ENCODE assay signal across 18 cellular contexts in the genomic region with DNA sequence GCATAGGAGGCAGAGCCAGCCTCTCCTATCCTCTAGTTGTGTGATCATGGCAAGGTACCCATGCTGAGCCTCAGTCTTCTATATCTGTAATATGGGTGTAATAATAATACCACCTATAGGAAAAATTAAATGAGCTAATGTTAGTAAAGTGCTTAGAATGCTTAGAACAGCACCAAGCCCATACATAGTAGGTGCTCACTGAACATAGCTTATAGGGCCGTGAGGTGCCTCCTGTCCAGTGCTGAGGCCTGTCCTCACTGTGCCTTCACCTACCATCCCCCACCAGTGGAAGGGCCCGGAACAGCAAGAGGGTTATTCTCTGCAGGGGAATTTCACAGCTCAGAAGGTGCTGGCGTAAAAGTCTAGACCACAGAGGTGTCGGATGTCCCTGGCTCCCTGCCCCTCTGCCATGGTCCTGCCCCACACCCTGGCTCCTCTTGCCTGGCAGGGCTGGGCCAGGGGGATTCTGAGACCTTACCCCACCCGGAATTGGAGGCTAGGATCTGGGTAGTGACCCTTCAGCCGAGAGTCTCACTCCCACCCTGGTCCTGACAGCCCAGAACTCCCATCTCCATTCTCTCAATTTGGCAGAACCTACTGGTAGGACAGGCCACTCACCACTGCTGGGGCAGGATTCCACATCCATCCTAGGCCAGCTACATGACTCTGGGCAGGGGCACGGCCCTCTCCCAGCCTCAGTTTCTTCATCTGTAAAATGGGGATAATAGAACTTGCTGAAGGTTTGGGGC. TPM values are rescaled to one million over a fixed set of nuclear protein-coding genes. Genes with fewer than 3 reads are reported as not detected.
DNase-seq lines count a peak whose midpoint lies in the region; ATAC-seq, FAIRE-seq and TF ChIP-seq lines count a peak whose summit lies in the region.
"Had no signal": no experiment of that assay in that cellular context is flagged by ENCODE, and none has a peak within 500 bp of the region (broad histone marks: within the 10 kb centered on the region; RNA-seq: fewer than 3 reads in every experiment).

No MANE protein-coding gene starts in this region.

- TF ChIP-seq POLR2A in endothelial cell of umbilical vein (IDR thresholded peaks at IDR 0.05; ENCODE audit: low read depth, low read length): peak; percentile 21

- H3K9ac ChIP-seq in endothelial cell of umbilical vein (replicated peaks; ENCODE audit: extremely low read depth, insufficient read depth, low read length): no peak overlapping the region
- H3K9ac ChIP-seq in skeletal muscle tissue (ENCODE audit: low read depth in 1 of 3, low read length in 3 of 3): peak overlapping the region in 2 of 3 donors; percentile 10 to 45

- no peak for FAIRE-seq in endothelial cell of umbilical vein (lab: Jason Lieb, UNC)
- FAIRE-seq: bronchial epithelial cell had no signal

- no peaks in the 10 kb centered on the region for H4K20me1 ChIP-seq in endothelial cell of umbilical vein (replicated peaks; ENCODE audit: control insufficient read depth, extremely low read depth, insufficient read depth, low read length)

- no peak overlapping the region for H2AFZ ChIP-seq in endothelial cell of umbilical vein (ENCODE audit: low read depth, low read length)
- H2AFZ ChIP-seq: PC-9 had no signal

- peak overlapping the region; percentile 35 for H3K4me3 Mint-ChIP-seq in activated naive CD8-positive, alpha-beta T cell
- H3K4me3 Mint-ChIP-seq in activated naive CD8-positive, alpha-beta T cell treated with anti-CD3 and anti-CD28 coated beads, Interleukin-2, amount 50 U/mL, for 24 hours: no peak overlapping the region
- H3K4me3 Mint-ChIP-seq in activated naive CD4-positive, alpha-beta T cell treated with anti-CD3 and anti-CD28 coated beads, Interleukin-2, amount 10 ng/mL, durations not matched to agents 7 days and 5 days: no peak overlapping the region
- H3K4me3 Mint-ChIP-seq: activated T-helper 17 cell treated with anti-CD3 and anti-CD28 coated beads, Interleukin-2, amount 50 U/mL, for 72 hours; HFFc6; T-helper 1 cell treated with Interleukin-12 subunit alpha and Interleukin-12 subunit beta and Interleukin-4 antibody, amounts not matched to agents 30 μg/mL and 1 μg/mL, for 36 hours had no signal

- dilution Hi-C loops in endothelial cell of umbilical vein (cut with MboI; ENCODE audit: extremely low pct_ligation_motif_present, low sequenced_read_pairs): no loop called here

- H3K27ac ChIP-seq in endothelial cell of umbilical vein (ENCODE audit: insufficient read depth, low read depth, low read length): no peak overlapping the region
- H3K27ac ChIP-seq in skeletal muscle tissue (ENCODE audit: low read depth, low read length): peak overlapping the region; percentile 49
- H3K27ac ChIP-seq: left ventricle myocardium inferior, PC-9, transverse colon had no signal

- intact Hi-C loops in endothelial cell of umbilical vein (cut with micrococcal nuclease): no loop called here

- POLR2A ChIA-PET in endothelial cell of umbilical vein (lab: Charles Lee): interaction anchor here (0.6 kb wide), 1 partner anchor 15 kb away, joined by 3 read pairs; no protein-coding TSS in a partner anchor

- H3K9me3 ChIP-seq in endothelial cell of umbilical vein (replicated peaks; ENCODE audit: control insufficient read depth, insufficient read depth, low read length) (no peaks in the 10 kb centered on the region), skeletal muscle tissue (ENCODE audit: control insufficient read depth in 3 of 3, low read length in 3 of 3) (no peaks in the 10 kb centered on the region)
- H3K9me3 ChIP-seq: left ventricle myocardium inferior, transverse colon had no signal

- H3K27ac Mint-ChIP-seq in activated naive CD8-positive, alpha-beta T cell: no peak overlapping the region
- H3K27ac Mint-ChIP-seq in activated naive CD8-positive, alpha-beta T cell treated with anti-CD3 and anti-CD28 coated beads, Interleukin-2, amount 50 U/mL, for 24 hours: no peak overlapping the region
- H3K27ac Mint-ChIP-seq in activated naive CD4-positive, alpha-beta T cell treated with anti-CD3 and anti-CD28 coated beads, Interleukin-2, amount 10 ng/mL, durations not matched to agents 7 days and 5 days: no peak overlapping the region
- H3K27ac Mint-ChIP-seq: activated T-helper 17 cell treated with anti-CD3 and anti-CD28 coated beads, Interleukin-2, amount 50 U/mL, for 72 hours; HFFc6; T-helper 1 cell treated with Interleukin-12 subunit alpha and Interleukin-12 subunit beta and Interleukin-4 antibody, amounts not matched to agents 30 μg/mL and 1 μg/mL, for 36 hours had no signal

- H3K4me2 ChIP-seq in endothelial cell of umbilical vein (ENCODE audit: insufficient read depth, low read length): no peak overlapping the region
- H3K4me2 ChIP-seq: PC-9 had no signal

- no peaks in the 10 kb centered on the region for H3K9me3 Mint-ChIP-seq in activated naive CD8-positive, alpha-beta T cell (ENCODE audit: low read depth)
- H3K9me3 Mint-ChIP-seq in activated naive CD8-positive, alpha-beta T cell treated with anti-CD3 and anti-CD28 coated beads, Interleukin-2, amount 50 U/mL, for 24 hours: no peaks in the 10 kb centered on the region
- no peaks in the 10 kb centered on the region for H3K9me3 Mint-ChIP-seq in activated naive CD4-positive, alpha-beta T cell treated with anti-CD3 and anti-CD28 coated beads, Interleukin-2, amount 10 ng/mL, durations not matched to agents 7 days and 5 days
- H3K9me3 Mint-ChIP-seq: activated T-helper 17 cell treated with anti-CD3 and anti-CD28 coated beads, Interleukin-2, amount 50 U/mL, for 72 hours; HFFc6; T-helper 1 cell treated with Interleukin-12 subunit alpha and Interleukin-12 subunit beta and Interleukin-4 antibody, amounts not matched to agents 30 μg/mL and 1 μg/mL, for 36 hours had no signal

- TSS peak; percentile 10 for BruUV-seq in endothelial cell of umbilical vein (replicated peaks; lab: Mats Ljungman, UMichigan)

- no peak for ATAC-seq in activated naive CD8-positive, alpha-beta T cell treated with anti-CD3 and anti-CD28 coated beads, Interleukin-2, amount 50 U/mL, for 24 hours
- ATAC-seq in HG03025 (IDR thresholded peaks at IDR 0.05; ENCODE audit: low FRiP score, unreplicated experiment): no peak
- ATAC-seq: activated T-helper 17 cell treated with anti-CD3 and anti-CD28 coated beads, Interleukin-2, amount 50 U/mL, for 72 hours had no signal

- H3K4me1 Mint-ChIP-seq in activated naive CD8-positive, alpha-beta T cell (ENCODE audit: low read depth): peaks cover 8% of the 10 kb centered on the region
- peaks cover 9% of the 10 kb centered on the region for H3K4me1 Mint-ChIP-seq in activated naive CD8-positive, alpha-beta T cell treated with anti-CD3 and anti-CD28 coated beads, Interleukin-2, amount 50 U/mL, for 24 hours
- H3K4me1 Mint-ChIP-seq in activated naive CD4-positive, alpha-beta T cell treated with anti-CD3 and anti-CD28 coated beads, Interleukin-2, amount 10 ng/mL, durations not matched to agents 7 days and 5 days: peaks cover 9% of the 10 kb centered on the region

- H3K4me1 ChIP-seq in endothelial cell of umbilical vein (ENCODE audit: control insufficient read depth, extremely low read depth, insufficient read depth, low read length): peaks cover 2% of the 10 kb centered on the region
- H3K4me1 ChIP-seq in skeletal muscle tissue (ENCODE audit: control insufficient read depth in 3 of 3, insufficient read depth in 3 of 3, low read length in 3 of 3): peaks cover 30 to 39% (median 32%) of the 10 kb centered on the region in 3 donors

- H3K36me3 ChIP-seq in endothelial cell of umbilical vein (ENCODE audit: control insufficient read depth in 2 of 2, extremely low read depth in 1 of 2, insufficient read depth in 2 of 2, low read length in 2 of 2) (peaks cover 3 to 39% of the 10 kb centered on the region in 2 experiments), skeletal muscle tissue (ENCODE audit: control insufficient read depth in 3 of 3, insufficient read depth in 3 of 3, low read length in 3 of 3) (peaks cover 23 to 37% (median 29%) of the 10 kb centered on the region in 3 donors)
- H3K36me3 ChIP-seq: transverse colon had no signal

- no peaks in the 10 kb centered on the region for H3K27me3 ChIP-seq in endothelial cell of umbilical vein (ENCODE audit: control insufficient read depth in 2 of 2, insufficient read depth in 2 of 2, low read length in 2 of 2)
- no peaks in the 10 kb centered on the region for H3K27me3 ChIP-seq in skeletal muscle tissue (ENCODE audit: control insufficient read depth in 3 of 3, insufficient read depth in 3 of 3, low read length in 3 of 3)

- H3K36me3 Mint-ChIP-seq in activated naive CD8-positive, alpha-beta T cell: peaks cover 3% of the 10 kb centered on the region
- H3K36me3 Mint-ChIP-seq in activated naive CD8-positive, alpha-beta T cell treated with anti-CD3 and anti-CD28 coated beads, Interleukin-2, amount 50 U/mL, for 24 hours (ENCODE audit: low read depth): peaks cover 28% of the 10 kb centered on the region
- H3K36me3 Mint-ChIP-seq in activated naive CD4-positive, alpha-beta T cell treated with anti-CD3 and anti-CD28 coated beads, Interleukin-2, amount 10 ng/mL, durations not matched to agents 7 days and 5 days: peaks cover 28% of the 10 kb centered on the region

- TF ChIP-seq CTCF in endothelial cell of umbilical vein (IDR thresholded peaks at IDR 0.05; ENCODE audit: extremely low read depth in 1 of 2, insufficient read depth in 1 of 2, low read depth in 1 of 2, low read length in 2 of 2): no peak

- no peaks in the 10 kb centered on the region for H3K9me1 ChIP-seq in endothelial cell of umbilical vein (replicated peaks; ENCODE audit: control insufficient read depth, extremely low read depth, insufficient read depth, low read length)

- no peak overlapping the region for H3K4me3 ChIP-seq in endothelial cell of umbilical vein (replicated peaks in 1 of 3; ENCODE audit: insufficient read depth in 1 of 3, low read depth in 1 of 3, low read length in 3 of 3)
- no peak overlapping the region for H3K4me3 ChIP-seq in skeletal muscle tissue (ENCODE audit: low read length in 3 of 3)
- H3K4me3 ChIP-seq: left ventricle myocardium inferior, PC-9, transverse colon had no signal

- H3K79me2 ChIP-seq in endothelial cell of umbilical vein (ENCODE audit: control insufficient read depth, insufficient read depth, low read length): no peaks in the 10 kb centered on the region

- CTCF ChIA-PET in endothelial cell of umbilical vein (lab: Charles Lee): interaction anchor here (0.7 to 2.0 kb wide), 3 partner anchors 10 to 56 kb away, joined by 3 to 8 read pairs (median 3); no protein-coding TSS in a partner anchor
- CTCF ChIA-PET in activated naive CD4-positive, alpha-beta T cell treated with anti-CD3 and anti-CD28 coated beads, Interleukin-2, amount 10 ng/mL, durations not matched to agents 7 days and 5 days (lab: Charles Lee): interaction anchor here (0.9 kb wide), 1 partner anchor 16 kb away, joined by 6 read pairs; no protein-coding TSS in a partner anchor

- H3K27me3 Mint-ChIP-seq in activated naive CD8-positive, alpha-beta T cell: peaks cover 4% of the 10 kb centered on the region
- peaks cover 18% of the 10 kb centered on the region for H3K27me3 Mint-ChIP-seq in activated naive CD8-positive, alpha-beta T cell treated with anti-CD3 and anti-CD28 coated beads, Interleukin-2, amount 50 U/mL, for 24 hours
- peaks cover 37% of the 10 kb centered on the region for H3K27me3 Mint-ChIP-seq in activated naive CD4-positive, alpha-beta T cell treated with anti-CD3 and anti-CD28 coated beads, Interleukin-2, amount 10 ng/mL, durations not matched to agents 7 days and 5 days

- DNase-seq in activated naive CD8-positive, alpha-beta T cell treated with anti-CD3 and anti-CD28 coated beads, Interleukin-2, amount 50 U/mL, for 24 hours: no peak
- peak; percentile 10 for DNase-seq in RKO (ENCODE audit: low spot score)
- no peak for DNase-seq in endothelial cell of umbilical vein (ENCODE audit: low read depth, low spot score)
- DNase-seq in AG08396 (ENCODE audit: low spot score): no peak
- DNase-seq in activated naive CD4-positive, alpha-beta T cell treated with anti-CD3 and anti-CD28 coated beads, Interleukin-2, amount 10 ng/mL, durations not matched to agents 7 days and 5 days: no peak
- DNase-seq: HFFc6, hypothalamus, left ventricle myocardium inferior, transverse colon had no signal

RNA-seq across cellular contexts. Expression of gene SCN1B, which starts 2.2 kb away (rescaled TPM):
- total RNA-seq in endothelial cell of umbilical vein: 14.2 and 15.8 TPM in 2 replicates
- polyA plus RNA-seq in endothelial cell of umbilical vein: 11.2 and 14.0 TPM in 2 replicates
- polyA plus RNA-seq in endothelial cell of umbilical vein (2011; cell fraction: cytosol; rRNA removed): 9.9 and 12.4 TPM in 2 replicates
- 16.8 and 18.5 TPM in 2 replicates for polyA plus RNA-seq in endothelial cell of umbilical vein (2011; cell fraction: nucleus; rRNA removed)
- 11.0 and 13.7 TPM in 2 replicates for polyA plus RNA-seq in endothelial cell of umbilical vein (2012)
- 10.0 and 10.2 TPM in 2 replicates for polyA minus RNA-seq in endothelial cell of umbilical vein
- polyA minus RNA-seq in endothelial cell of umbilical vein (2011; cell fraction: cytosol; rRNA and poly(A)+ RNA removed): 0.20 TPM
- 3.1 and 3.5 TPM in 2 replicates for polyA minus RNA-seq in endothelial cell of umbilical vein (2011; cell fraction: nucleus; rRNA and poly(A)+ RNA removed)
- 1.6 TPM for total RNA-seq in skeletal muscle tissue

RNA-seq across cellular contexts. Expression of gene HPN, which starts 13.5 kb away (rescaled TPM):
- 0.23 TPM in 1 of 2 replicates, not detected in the other for total RNA-seq in endothelial cell of umbilical vein
- 0.05 and 0.10 TPM in 2 replicates for polyA plus RNA-seq in endothelial cell of umbilical vein
- 0.04 TPM in 1 of 2 replicates, not detected in the other for polyA plus RNA-seq in endothelial cell of umbilical vein (2011; cell fraction: cytosol; rRNA removed)
- 0.21 and 0.31 TPM in 2 replicates for polyA plus RNA-seq in endothelial cell of umbilical vein (2011; cell fraction: nucleus; rRNA removed)
- not detected in 2 replicates for polyA plus RNA-seq in endothelial cell of umbilical vein (2012)
- polyA minus RNA-seq in endothelial cell of umbilical vein: 0.13 TPM in 1 of 2 replicates, not detected in the other
- not detected for polyA minus RNA-seq in endothelial cell of umbilical vein (2011; cell fraction: cytosol; rRNA and poly(A)+ RNA removed)
- 0.29 TPM in 1 of 2 replicates, not detected in the other for polyA minus RNA-seq in endothelial cell of umbilical vein (2011; cell fraction: nucleus; rRNA and poly(A)+ RNA removed)
- total RNA-seq in skeletal muscle tissue: 0.52 TPM
- total RNA-seq: bronchial epithelial cell, HFFc6, osteocyte had no signal
- polyA plus RNA-seq: AG04450 had no signal

RNA-seq across cellular contexts. Expression of gene GRAMD1A, which starts 27.9 kb away (rescaled TPM):
- 130 and 139 TPM in 2 replicates for total RNA-seq in endothelial cell of umbilical vein
- 127 and 162 TPM in 2 replicates for polyA plus RNA-seq in endothelial cell of umbilical vein
- polyA plus RNA-seq in endothelial cell of umbilical vein (2011; cell fraction: cytosol; rRNA removed): 104 and 137 TPM in 2 replicates
- polyA plus RNA-seq in endothelial cell of umbilical vein (2011; cell fraction: nucleus; rRNA removed): 196 and 258 TPM in 2 replicates
- polyA plus RNA-seq in endothelial cell of umbilical vein (2012): 73.2 and 107 TPM in 2 replicates
- polyA minus RNA-seq in endothelial cell of umbilical vein: 102 and 108 TPM in 2 replicates
- polyA minus RNA-seq in endothelial cell of umbilical vein (2011; cell fraction: cytosol; rRNA and poly(A)+ RNA removed): 30.2 TPM
- polyA minus RNA-seq in endothelial cell of umbilical vein (2011; cell fraction: nucleus; rRNA and poly(A)+ RNA removed): 64.1 and 68.0 TPM in 2 replicates
- 17.7 TPM for total RNA-seq in skeletal muscle tissue
